ENCODE assay signal across 12 cellular contexts in genomic region chr17:42982266-42982665, GRCh38. TPM values are rescaled to one million over a fixed set of nuclear protein-coding genes. Genes with fewer than 3 reads are reported as not detected.
DNase-seq lines count a peak whose midpoint lies in the region; ATAC-seq and TF ChIP-seq lines count a peak whose summit lies in the region.
"Had no signal": no experiment of that assay in that cellular context is flagged by ENCODE, and none has a peak within 500 bp of the region (broad histone marks: within the 10 kb centered on the region; RNA-seq: fewer than 3 reads in every experiment).

No MANE protein-coding gene starts in this region.

- H3K4me2 ChIP-seq in H9 (ENCODE audit: insufficient read depth, insufficient read length, low read length): no peak overlapping the region

- peak overlapping the region; percentile 90 to 100; a peak in 4 of 5 replicates for H3K4me3 Mint-ChIP-seq in H9
- H3K4me3 Mint-ChIP-seq in activated naive CD8-positive, alpha-beta T cell treated with anti-CD3 and anti-CD28 coated beads, Interleukin-2, amount 10 ng/mL, durations not matched to agents 7 days and 5 days: peak overlapping the region; percentile 99
- H3K4me3 Mint-ChIP-seq in naive B cell: peak overlapping the region; percentile 36 to 100 (median 98)

- H3K4ac ChIP-seq in H9 (ENCODE audit: low read depth, low read length): no peak overlapping the region

- H3K27ac Mint-ChIP-seq in H9: no peak overlapping the region
- peak overlapping the region; percentile 12 for H3K27ac Mint-ChIP-seq in activated naive CD8-positive, alpha-beta T cell treated with anti-CD3 and anti-CD28 coated beads, Interleukin-2, amount 10 ng/mL, durations not matched to agents 7 days and 5 days
- H3K27ac Mint-ChIP-seq in naive B cell: peak overlapping the region in 5 of 6 donors; percentile 28 to 99 (median 79)

- H3K4me1 Mint-ChIP-seq in H9: peaks cover 17 to 23% of the 10 kb centered on the region in 2 experiments
- peaks cover 32% of the 10 kb centered on the region for H3K4me1 Mint-ChIP-seq in activated naive CD8-positive, alpha-beta T cell treated with anti-CD3 and anti-CD28 coated beads, Interleukin-2, amount 10 ng/mL, durations not matched to agents 7 days and 5 days
- peaks cover 40 to 78% (median 48%) of the 10 kb centered on the region in 3 donors for H3K4me1 Mint-ChIP-seq in naive B cell

- H3K27me3 ChIP-seq in H9 (ENCODE audit: insufficient read depth, low read length): no peaks in the 10 kb centered on the region

- H4K8ac ChIP-seq in H9 (replicated peaks; ENCODE audit: insufficient read length, low read depth, low read length): no peak overlapping the region

- no peak for ATAC-seq in activated naive CD8-positive, alpha-beta T cell treated with anti-CD3 and anti-CD28 coated beads, Interleukin-2, amount 10 ng/mL, durations not matched to agents 7 days and 5 days (ENCODE audit: low read depth)
- no peak for ATAC-seq in naive B cell (ENCODE audit: low read depth in 2 of 2)

- H3K9me3 Mint-ChIP-seq in H9: no peaks in the 10 kb centered on the region; a peak in 1 of 5 replicates
- no peaks in the 10 kb centered on the region for H3K9me3 Mint-ChIP-seq in activated naive CD8-positive, alpha-beta T cell treated with anti-CD3 and anti-CD28 coated beads, Interleukin-2, amount 10 ng/mL, durations not matched to agents 7 days and 5 days
- H3K9me3 Mint-ChIP-seq in naive B cell: no peaks in the 10 kb centered on the region

- no peaks in the 10 kb centered on the region for H3K9me3 ChIP-seq in H9 (ENCODE audit: control insufficient read depth, low read depth, low read length)

- H2BK15ac ChIP-seq in H9 (ENCODE audit: low read depth, low read length): no peak overlapping the region

- POLR2A ChIA-PET in activated naive CD8-positive, alpha-beta T cell treated with anti-CD3 and anti-CD28 coated beads, Interleukin-2, amount 10 ng/mL, durations not matched to agents 7 days and 5 days (lab: Charles Lee): interaction anchor here (0.7 kb wide), 1 partner anchor 16 kb away, joined by 3 read pairs; the partner anchor contains the start of gene RPL27

- H3K27ac ChIP-seq in C4-2B (peak overlapping the region; percentile 98), H9 (ENCODE audit: insufficient read length, low read depth, low read length) (no peak overlapping the region), substantia nigra (ENCODE audit: low read depth, low read length, poor library complexity, severe bottlenecking) (no peak overlapping the region)

- H2AK5ac ChIP-seq in H9 (ENCODE audit: insufficient read length, low read length): no peak overlapping the region

- H4K5ac ChIP-seq in H9 (ENCODE audit: insufficient read length, low read depth, low read length): no peak overlapping the region

- H3K27me3 Mint-ChIP-seq in H9 (ENCODE audit: low read depth) (no peaks in the 10 kb centered on the region), naive B cell (no peaks in the 10 kb centered on the region)
- peaks cover 3% of the 10 kb centered on the region for H3K27me3 Mint-ChIP-seq in activated naive CD8-positive, alpha-beta T cell treated with anti-CD3 and anti-CD28 coated beads, Interleukin-2, amount 10 ng/mL, durations not matched to agents 7 days and 5 days

- no peak overlapping the region for H2BK20ac ChIP-seq in H9 (ENCODE audit: low read depth, low read length, poor library complexity, severe bottlenecking)

- H2BK12ac ChIP-seq in H9 (ENCODE audit: insufficient read length, low read depth, low read length): no peak overlapping the region

- TF ChIP-seq CTCF in C4-2B (conservative IDR thresholded peaks at IDR 0.05) (no peak), H9 (conservative IDR thresholded peaks at IDR 0.05) (no peak)

- H3K9ac ChIP-seq in H9 (ENCODE audit: extremely low read depth, insufficient read length, low read length): no peak overlapping the region

- no peak overlapping the region for H3K18ac ChIP-seq in H9 (ENCODE audit: insufficient read length, low read depth, low read length)

- no peak overlapping the region for H3K56ac ChIP-seq in H9 (ENCODE audit: insufficient read length, low read depth, low read length)

- H3K79me2 ChIP-seq in H9 (ENCODE audit: insufficient read depth, low read length): peaks cover 4% of the 10 kb centered on the region; the same call in 1 of the 2 replicates

- peaks cover 2% of the 10 kb centered on the region; the same call in 1 of the 2 replicates for H3K4me1 ChIP-seq in H9 (ENCODE audit: insufficient read depth, low read length)

- no peak for DNase-seq in H9
- no peak for DNase-seq in activated naive CD8-positive, alpha-beta T cell treated with anti-CD3 and anti-CD28 coated beads, Interleukin-2, amount 10 ng/mL, durations not matched to agents 7 days and 5 days
- DNase-seq in naive B cell: no peak
- DNase-seq in NCI-H69 (lab: John Stamatoyannopoulos, UW): no peak
- DNase-seq in effector CD8-positive, alpha-beta T cell (lab: John Stamatoyannopoulos, UW): no peak
- DNase-seq in substantia nigra (lab: John Stamatoyannopoulos, UW): no peak
- no peak for DNase-seq in NCI-H774 (lab: John Stamatoyannopoulos, UW)
- DNase-seq: dermis blood vessel endothelial cell; DMS153; retina; stimulated activated CD4-positive, alpha-beta T cell treated with anti-CD3 and anti-CD28 coated beads, Interleukin-4, amount 100 ng/mL, for 4 hours had no signal

- no peak overlapping the region for H3T11ph ChIP-seq in H9 (ENCODE audit: low read length)

- H4K20me1 ChIP-seq in H9 (ENCODE audit: control insufficient read depth, insufficient read depth, insufficient read length): peaks cover 2% of the 10 kb centered on the region

- no peak overlapping the region for H3K14ac ChIP-seq in H9 (ENCODE audit: insufficient read depth, low read length)

- no peak overlapping the region for H2BK120ac ChIP-seq in H9 (ENCODE audit: low read depth, low read length, poor library complexity, severe bottlenecking)

- peaks cover 12% of the 10 kb centered on the region for H3K23me2 ChIP-seq in H9 (ENCODE audit: insufficient read length, low read depth, low read length, poor library complexity, severe bottlenecking)

- no peak overlapping the region for H4K91ac ChIP-seq in H9 (ENCODE audit: insufficient read length, low read depth, low read length)

- H3K79me1 ChIP-seq in H9 (ENCODE audit: insufficient read depth, low read depth, low read length, poor library complexity, severe bottlenecking): no peaks in the 10 kb centered on the region

- peaks cover 5 to 33% (median 16%) of the 10 kb centered on the region in 3 experiments; a peak in 6 of 7 replicates for H3K36me3 Mint-ChIP-seq in H9 (ENCODE audit: insufficient read depth in 1 of 3, low read depth in 3 of 3)
- H3K36me3 Mint-ChIP-seq in activated naive CD8-positive, alpha-beta T cell treated with anti-CD3 and anti-CD28 coated beads, Interleukin-2, amount 10 ng/mL, durations not matched to agents 7 days and 5 days: peaks cover 17% of the 10 kb centered on the region
- no peaks in the 10 kb centered on the region for H3K36me3 Mint-ChIP-seq in naive B cell

- H2BK5ac ChIP-seq in H9 (ENCODE audit: insufficient read length, low read length): no peak overlapping the region

- H2AFZ ChIP-seq in H9 (ENCODE audit: low read length): no peak overlapping the region

- no peak overlapping the region for H3K23ac ChIP-seq in H9 (ENCODE audit: insufficient read length, low read depth, low read length)

RNA-seq across cellular contexts. Expression of gene RUNDC1, which starts 1.9 kb away (rescaled TPM):
- 18.3 and 18.8 TPM in 2 replicates for total RNA-seq in H9 (2021)
- total RNA-seq in activated naive CD8-positive, alpha-beta T cell treated with anti-CD3 and anti-CD28 coated beads, Interleukin-2, amount 10 ng/mL, durations not matched to agents 7 days and 5 days: 10 to 100 TPM; 16.5 to 17.8 TPM
- 10 to 100 TPM; 15.3 to 39.6 (median 26.2) TPM for polyA plus RNA-seq in naive B cell (ENCODE audit: low read depth in 6 of 6)

RNA-seq across cellular contexts. Expression of gene PTGES3L, which starts 2.4 kb away (rescaled TPM):
- 4.0 and 4.2 TPM in 2 replicates for total RNA-seq in H9 (2021)
- under 1 TPM; 0.28 to 0.39 TPM for total RNA-seq in activated naive CD8-positive, alpha-beta T cell treated with anti-CD3 and anti-CD28 coated beads, Interleukin-2, amount 10 ng/mL, durations not matched to agents 7 days and 5 days
- polyA plus RNA-seq in naive B cell (ENCODE audit: low read depth in 6 of 6): under 1 TPM in 3 of 6 donors, not detected in 3; 0.33 to 0.47 (median 0.45) TPM
- total RNA-seq: dermis blood vessel endothelial cell had no signal

RNA-seq across cellular contexts. Expression of gene RPL27, which starts 16.0 kb away (rescaled TPM):
- total RNA-seq in H9 (2021): 1,514 and 1,552 TPM in 2 replicates
- total RNA-seq in activated naive CD8-positive, alpha-beta T cell treated with anti-CD3 and anti-CD28 coated beads, Interleukin-2, amount 10 ng/mL, durations not matched to agents 7 days and 5 days: 1,000 to 10,000 TPM; 1,039 to 1,066 TPM
- polyA plus RNA-seq in naive B cell (ENCODE audit: low read depth in 6 of 6): 1,000 to 10,000 TPM; 1,305 to 2,435 (median 1,972) TPM

RNA-seq across cellular contexts. Expression of gene AARSD1, which starts 18.0 kb away (rescaled TPM):
- 65.1 and 68.7 TPM in 2 replicates for total RNA-seq in H9 (2021)
- 10 to 100 TPM; 39.9 to 43.2 TPM for total RNA-seq in activated naive CD8-positive, alpha-beta T cell treated with anti-CD3 and anti-CD28 coated beads, Interleukin-2, amount 10 ng/mL, durations not matched to agents 7 days and 5 days
- 10 to 100 TPM; 34.4 to 58.3 (median 41.2) TPM for polyA plus RNA-seq in naive B cell (ENCODE audit: low read depth in 6 of 6)

RNA-seq across cellular contexts. Expression of gene IFI35, which starts 24.3 kb away (rescaled TPM):
- total RNA-seq in H9 (2021): 3.1 and 4.2 TPM in 2 replicates
- 10 to 100 TPM; 92.7 to 99.2 TPM for total RNA-seq in activated naive CD8-positive, alpha-beta T cell treated with anti-CD3 and anti-CD28 coated beads, Interleukin-2, amount 10 ng/mL, durations not matched to agents 7 days and 5 days
- polyA plus RNA-seq in naive B cell (ENCODE audit: low read depth in 6 of 6): 10 to 100 TPM; 47.6 to 83.6 (median 59.1) TPM

Comparison
In these comparisons a context has a peak if more than half of its experiments do, and no peak if none do; other contexts are left out.
1. H3K27ac Mint-ChIP-seq: peak in activated naive CD8-positive, alpha-beta T cell treated with anti-CD3 and anti-CD28 coated beads, Interleukin-2, amount 10 ng/mL, durations not matched to agents 7 days and 5 days (single experiment) and naive B cell (5 of 6); none in H9 (0 of 3).
2. Peak in every context shown above with its lines, with median percentiles within 50 percentile points of each other: H3K4me3 Mint-ChIP-seq.